ENCODE assay signal across 15 cellular contexts in genomic region chr5:157347301-157348048, GRCh38.
DNase-seq lines count a peak whose midpoint lies in the region; ATAC-seq, FAIRE-seq and TF ChIP-seq lines count a peak whose summit lies in the region.
"Had no signal": no experiment of that assay in that cellular context is flagged by ENCODE, and none has a peak within 500 bp of the region (broad histone marks: within the 10 kb centered on the region; RNA-seq: fewer than 3 reads in every experiment).

No MANE protein-coding gene starts in this region.

- CTCF ChIA-PET in PC-3 (lab: Charles Lee) = interaction anchor here (0.6 to 1.3 kb wide), 4 partner anchors 11 to 396 kb away, joined by 3 to 6 read pairs (median 4); no protein-coding TSS in a partner anchor

- no TSS peak for BruUV-seq in PC-3 (replicated peaks; lab: Mats Ljungman, UMichigan)

- no peaks in the 10 kb centered on the region for H3K79me2 ChIP-seq in PC-3 (ENCODE audit: low read length)

- intact Hi-C loops in PC-3 (cut with micrococcal nuclease) = loop anchor here (5.0 kb wide), 1 partner anchor 130 kb away; no protein-coding TSS in a partner anchor

- H3K36me3 ChIP-seq in PC-3 (ENCODE audit: low read depth, low read length) (no peaks in the 10 kb centered on the region), right atrium auricular region (no peaks in the 10 kb centered on the region), small intestine (ENCODE audit: control insufficient read depth in 2 of 2, insufficient read depth in 2 of 2, low read length in 2 of 2) (no peaks in the 10 kb centered on the region)
- H3K36me3 ChIP-seq: BE2C had no signal

- DNase-seq in PC-3 (no peak), coronary artery (ENCODE audit: low spot score) (peak; percentile 69), right atrium auricular region (ENCODE audit: low spot score) (peak; percentile 36), small intestine (peak; percentile 63), ACHN (no peak), globus pallidus (ENCODE audit: low spot score) (no peak), hippocampal formation (lab: John Stamatoyannopoulos, UW) (no peak)
- DNase-seq: BE2C; CD4-positive, alpha-beta T cell; H9; NCI-H1092; NCI-H510A treated with DMSO at 0.1 percent for 48 hours; NCI-H82 had no signal

- H3K4me3 ChIP-seq in PC-3 (ENCODE audit: low read length) (no peak overlapping the region), coronary artery (no peak overlapping the region), right atrium auricular region (no peak overlapping the region), small intestine (ENCODE audit: low read depth in 1 of 2, low read length in 2 of 2) (no peak overlapping the region)
- H3K4me3 ChIP-seq: PC-9 had no signal

- H3F3A ChIP-seq in PC-3 (ENCODE audit: low read length, unreplicated experiment) = no peaks in the 10 kb centered on the region

- H3K9me2 ChIP-seq in PC-3 (replicated peaks; ENCODE audit: low read length) = no peaks in the 10 kb centered on the region

- H4K20me1 ChIP-seq in PC-3 (ENCODE audit: low read length) = no peaks in the 10 kb centered on the region

- TF ChIP-seq CTCF in PC-3 (conservative IDR thresholded peaks at IDR 0.05; ENCODE audit: low read depth, low read length) (no peak), coronary artery (IDR thresholded peaks at IDR 0.05) (no peak), right atrium auricular region (IDR thresholded peaks at IDR 0.05) (no peak)

- 0 out of 2 replicates have a peak, but pooled peaks have one; percentile 11 for ATAC-seq in PC-3

- POLR2A ChIA-PET in PC-3 (lab: Charles Lee; ENCODE audit: unreplicated experiment) = no interaction called here

- H3K27ac ChIP-seq in PC-3 (ENCODE audit: low read length) (no peak overlapping the region), coronary artery (peak overlapping the region in 1 of 2 donors; percentile 80), right atrium auricular region (peak overlapping the region in 1 of 2 donors; percentile 29), small intestine (ENCODE audit: low read depth in 1 of 2, low read length in 1 of 2) (no peak overlapping the region)
- H3K27ac ChIP-seq: KMS-11, PC-9 had no signal

- no peak overlapping the region for H2AFZ ChIP-seq in PC-3 (ENCODE audit: low read length)
- H2AFZ ChIP-seq: PC-9 had no signal

- H3K27me3 ChIP-seq in PC-3 (ENCODE audit: low read length) (no peaks in the 10 kb centered on the region), right atrium auricular region (no peaks in the 10 kb centered on the region), small intestine (ENCODE audit: control insufficient read depth in 2 of 2, insufficient read depth in 2 of 2, low read length in 2 of 2) (no peaks in the 10 kb centered on the region)

- 31 to 61% (median 52%) methylated on average over 15 of the region's 15 CpGs for WGBS in small intestine, 3 donors

- no peak overlapping the region for H3K9ac ChIP-seq in PC-3 (ENCODE audit: low read length)
- H3K9ac ChIP-seq: KMS-11 had no signal

- in situ Hi-C loops in ACHN (cut with HindIII; ENCODE audit: low pct_ligation_motif_present, low pct_unique_long_range_greater_than_20kb, low sequenced_read_pairs) = no loop called here

- no peak for FAIRE-seq in small intestine (lab: Jason Lieb, UNC)

- no peaks in the 10 kb centered on the region for H3K4me1 ChIP-seq in PC-3 (ENCODE audit: insufficient read depth, low read length)
- peaks cover 0 to 11% of the 10 kb centered on the region in 2 donors for H3K4me1 ChIP-seq in right atrium auricular region
- no peaks in the 10 kb centered on the region for H3K4me1 ChIP-seq in small intestine (ENCODE audit: control insufficient read depth in 2 of 2, insufficient read depth in 1 of 2, low read depth in 1 of 2, low read length in 1 of 2)
- H3K4me1 ChIP-seq: BE2C had no signal

- no peak overlapping the region for H3K4me2 ChIP-seq in PC-3 (ENCODE audit: low read length)
- H3K4me2 ChIP-seq: KMS-11, PC-9 had no signal

- no peaks in the 10 kb centered on the region for H3K9me3 ChIP-seq in PC-3 (ENCODE audit: low read length)
- no peaks in the 10 kb centered on the region for H3K9me3 ChIP-seq in right atrium auricular region
- no peaks in the 10 kb centered on the region for H3K9me3 ChIP-seq in small intestine (ENCODE audit: control insufficient read depth, low read depth)
- H3K9me3 ChIP-seq: BE2C had no signal

Comparison
In these comparisons a context has a peak if more than half of its experiments do, and no peak if none do; other contexts are left out.
1. DNase-seq: peak in coronary artery (single experiment), right atrium auricular region (single experiment) and small intestine (single experiment); none in PC-3 (single experiment), ACHN (single experiment), globus pallidus (single experiment) and hippocampal formation (0 of 2).